ENCODE assay signal across 12 cellular contexts in the genomic region with DNA sequence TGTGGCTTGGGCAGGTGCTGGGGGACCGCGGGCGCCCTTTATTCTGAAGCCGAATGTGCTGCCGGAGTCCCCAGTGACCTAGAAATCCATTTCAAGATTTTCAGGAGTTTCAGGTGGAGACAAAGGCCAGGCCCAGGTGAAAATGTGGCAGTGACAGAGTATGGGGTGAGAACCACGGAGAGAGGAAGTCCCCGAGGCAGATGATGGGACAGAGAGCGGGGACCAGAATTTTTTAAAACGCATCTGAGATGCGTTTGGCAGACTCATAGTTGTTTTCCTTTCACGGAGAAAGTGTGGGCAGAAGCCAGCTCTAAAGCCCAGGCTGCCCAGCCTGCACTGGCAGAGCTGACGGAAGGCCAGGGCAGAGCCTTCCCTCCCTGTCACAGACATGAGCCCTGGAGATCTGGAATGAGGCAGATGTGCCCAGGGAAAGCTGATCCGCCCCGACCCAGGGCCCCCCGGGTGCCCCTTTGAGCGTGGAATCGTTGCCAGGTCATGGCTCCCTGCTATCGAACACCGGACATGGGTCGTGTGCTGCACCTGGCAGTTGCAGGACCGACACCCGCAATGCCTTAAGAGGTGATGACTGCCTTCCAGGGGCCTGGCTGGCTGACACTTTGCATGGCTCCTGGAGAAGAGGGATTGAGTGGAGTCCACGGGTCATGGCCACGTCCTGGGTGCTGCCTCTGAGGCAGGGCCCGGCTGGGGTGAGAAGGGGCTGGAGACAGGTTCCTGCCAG. TPM values are rescaled to one million over a fixed set of nuclear protein-coding genes. Genes with fewer than 3 reads are reported as not detected.
DNase-seq lines count a peak whose midpoint lies in the region; ATAC-seq and TF ChIP-seq lines count a peak whose summit lies in the region.
"Had no signal": no experiment of that assay in that cellular context is flagged by ENCODE, and none has a peak within 500 bp of the region (broad histone marks: within the 10 kb centered on the region; RNA-seq: fewer than 3 reads in every experiment).

No MANE protein-coding gene starts in this region.

- H2AFZ ChIP-seq in OCI-LY3 (ENCODE audit: low read depth, low read length), result no peak overlapping the region
- no peak overlapping the region for H2AFZ ChIP-seq in hepatocyte

- no peaks in the 10 kb centered on the region for H3K27me3 Mint-ChIP-seq in activated naive CD4-positive, alpha-beta T cell treated with anti-CD3 and anti-CD28 coated beads, Interleukin-2, amount 50 U/mL, for 24 hours

- H3K9me2 ChIP-seq in hepatocyte (replicated peaks; ENCODE audit: insufficient read depth), result no peaks in the 10 kb centered on the region

- H3K4me3 Mint-ChIP-seq in activated naive CD4-positive, alpha-beta T cell treated with anti-CD3 and anti-CD28 coated beads, Interleukin-2, amount 50 U/mL, for 24 hours, result peak overlapping the region; percentile 36

- no peak for DNase-seq in activated naive CD4-positive, alpha-beta T cell treated with anti-CD3 and anti-CD28 coated beads, Interleukin-2, amount 50 U/mL, for 16 hours
- DNase-seq in hepatocyte (ENCODE audit: low spot score) (no peak), brain microvascular endothelial cell (no peak)
- DNase-seq: NCI-H187, NCI-H748 treated with DMSO at 0.1 percent for 48 hours had no signal

- no peak for TF ChIP-seq CTCF in OCI-LY3 (IDR thresholded peaks at IDR 0.05; ENCODE audit: low read depth, low read length)
- no peak for TF ChIP-seq CTCF in hepatocyte (IDR thresholded peaks at IDR 0.05; ENCODE audit: poor library complexity)
- no peak for TF ChIP-seq CTCF in brain microvascular endothelial cell (IDR thresholded peaks at IDR 0.05; ENCODE audit: low read depth, low read length, missing control alignments)

- H3K9me3 ChIP-seq in OCI-LY3 (ENCODE audit: insufficient read depth, low read length), result no peaks in the 10 kb centered on the region
- no peaks in the 10 kb centered on the region for H3K9me3 ChIP-seq in hepatocyte (ENCODE audit: low read depth)
- no peaks in the 10 kb centered on the region for H3K9me3 ChIP-seq in thymus (ENCODE audit: control insufficient read depth)
- H3K9me3 ChIP-seq: pancreas had no signal

- peaks cover 19% of the 10 kb centered on the region for H3K27me3 ChIP-seq in OCI-LY3 (ENCODE audit: low read depth, low read length)
- H3K27me3 ChIP-seq in hepatocyte, result peaks cover 47% of the 10 kb centered on the region
- H3K27me3 ChIP-seq in thymus (ENCODE audit: control insufficient read depth, insufficient read depth), result no peaks in the 10 kb centered on the region
- H3K27me3 ChIP-seq in brain microvascular endothelial cell (replicated peaks), result peaks cover 45% of the 10 kb centered on the region

- H4K20me1 ChIP-seq in OCI-LY3 (ENCODE audit: insufficient read depth, low read length), result no peaks in the 10 kb centered on the region
- H4K20me1 ChIP-seq in hepatocyte (ENCODE audit: insufficient read depth, poor library complexity, severe bottlenecking), result no peaks in the 10 kb centered on the region

- peaks cover 25% of the 10 kb centered on the region for H3K4me1 ChIP-seq in OCI-LY3 (ENCODE audit: low read length)
- H3K4me1 ChIP-seq in hepatocyte (ENCODE audit: insufficient read depth), result peaks cover 13% of the 10 kb centered on the region
- peaks cover 42% of the 10 kb centered on the region for H3K4me1 ChIP-seq in thymus (ENCODE audit: control insufficient read depth, insufficient read depth, low read length)

- H3K9ac ChIP-seq in OCI-LY3 (ENCODE audit: low read length), result no peak overlapping the region; the same call in 1 of the 2 replicates

- peak overlapping the region; percentile 73 for H3K4me3 ChIP-seq in OCI-LY3 (ENCODE audit: low read length)
- no peak overlapping the region for H3K4me3 ChIP-seq in hepatocyte
- peak overlapping the region; percentile 75 for H3K4me3 ChIP-seq in thymus (ENCODE audit: low read length)
- no peak overlapping the region for H3K4me3 ChIP-seq in brain microvascular endothelial cell (ENCODE audit: low read depth, low read length)

- H3K27ac ChIP-seq in OCI-LY3 (ENCODE audit: low read length) (no peak overlapping the region), hepatocyte (no peak overlapping the region), thymus (ENCODE audit: low read depth) (no peak overlapping the region), brain microvascular endothelial cell (no peak overlapping the region)
- H3K27ac ChIP-seq: cardiac muscle cell, pancreas had no signal

- 86% methylated on average over 25 of the region's 25 CpGs for WGBS in hepatocyte (ENCODE audit: low lambda C conversion rate, missing lambda C conversion rate)
- WGBS in thymus, result 89% methylated on average over 25 of the region's 25 CpGs

- in situ Hi-C loops in brain microvascular endothelial cell (cut with HindIII; ENCODE audit: low pct_ligation_motif_present, low sequenced_read_pairs), result loop anchor here (25.0 kb wide), 1 partner anchor 204 kb away; no protein-coding TSS in a partner anchor

- peaks cover 30% of the 10 kb centered on the region for H3K4me1 Mint-ChIP-seq in activated naive CD4-positive, alpha-beta T cell treated with anti-CD3 and anti-CD28 coated beads, Interleukin-2, amount 50 U/mL, for 24 hours

- no peaks in the 10 kb centered on the region for H3K79me2 ChIP-seq in OCI-LY3 (ENCODE audit: low read length)
- H3K79me2 ChIP-seq in hepatocyte, result no peaks in the 10 kb centered on the region

- no peaks in the 10 kb centered on the region for H3K36me3 Mint-ChIP-seq in activated naive CD4-positive, alpha-beta T cell treated with anti-CD3 and anti-CD28 coated beads, Interleukin-2, amount 50 U/mL, for 24 hours

- H3K4me2 ChIP-seq in OCI-LY3 (ENCODE audit: low read length) (peak overlapping the region; percentile 85), hepatocyte (peak overlapping the region; percentile 99)

- no peaks in the 10 kb centered on the region for H3K9me3 Mint-ChIP-seq in activated naive CD4-positive, alpha-beta T cell treated with anti-CD3 and anti-CD28 coated beads, Interleukin-2, amount 50 U/mL, for 24 hours

- no peak overlapping the region for H3K27ac Mint-ChIP-seq in activated naive CD4-positive, alpha-beta T cell treated with anti-CD3 and anti-CD28 coated beads, Interleukin-2, amount 50 U/mL, for 24 hours

- H3K36me3 ChIP-seq in OCI-LY3 (replicated peaks; ENCODE audit: low read depth, low read length) (no peaks in the 10 kb centered on the region), hepatocyte (replicated peaks; ENCODE audit: insufficient read depth, low read depth) (no peaks in the 10 kb centered on the region), thymus (ENCODE audit: control insufficient read depth, insufficient read depth) (no peaks in the 10 kb centered on the region), brain microvascular endothelial cell (replicated peaks) (no peaks in the 10 kb centered on the region)
- H3K36me3 ChIP-seq: cardiac muscle cell, pancreas had no signal

- ATAC-seq in GM18867 (IDR thresholded peaks at IDR 0.05; ENCODE audit: unreplicated experiment), result no peak
- ATAC-seq in HG03342 (IDR thresholded peaks at IDR 0.05; ENCODE audit: unreplicated experiment), result no peak

RNA-seq across cellular contexts. Expression of a gene that starts 6.5 kb away (rescaled TPM):
- 11.5 and 16.3 TPM in 2 replicates for total RNA-seq in hepatocyte
- polyA plus RNA-seq in hepatocyte (33.2 and 37.2 TPM in 2 replicates), thymus (28.4 TPM)

RNA-seq across cellular contexts. Expression of a gene that starts 12.7 kb away (rescaled TPM):
- total RNA-seq in hepatocyte, result 1.6 and 3.8 TPM in 2 replicates
- polyA plus RNA-seq in hepatocyte (3.8 and 4.2 TPM in 2 replicates), thymus (104 TPM)

RNA-seq across cellular contexts. Expression of a gene that starts 59.9 kb away (rescaled TPM):
- total RNA-seq in hepatocyte, result 344 and 348 TPM in 2 replicates
- 315 and 362 TPM in 2 replicates for polyA plus RNA-seq in hepatocyte
- polyA plus RNA-seq in thymus, result 138 TPM

Comparison
In these comparisons a context has a peak if more than half of its experiments do, and no peak if none do; other contexts are left out.
1. H3K4me3 ChIP-seq: peak in OCI-LY3 (single experiment) and thymus (single experiment); none in hepatocyte (single experiment) and brain microvascular endothelial cell (single experiment).
2. RNA of a gene that starts 12.7 kb away (polyA plus RNA-seq): 104 TPM in thymus (single experiment); 3.8 to 4.2 TPM in hepatocyte; every median in the first group is over 10 times any median in the second.